Comparison of ENCODE assay signal across 9 cellular contexts in the genomic region with DNA sequence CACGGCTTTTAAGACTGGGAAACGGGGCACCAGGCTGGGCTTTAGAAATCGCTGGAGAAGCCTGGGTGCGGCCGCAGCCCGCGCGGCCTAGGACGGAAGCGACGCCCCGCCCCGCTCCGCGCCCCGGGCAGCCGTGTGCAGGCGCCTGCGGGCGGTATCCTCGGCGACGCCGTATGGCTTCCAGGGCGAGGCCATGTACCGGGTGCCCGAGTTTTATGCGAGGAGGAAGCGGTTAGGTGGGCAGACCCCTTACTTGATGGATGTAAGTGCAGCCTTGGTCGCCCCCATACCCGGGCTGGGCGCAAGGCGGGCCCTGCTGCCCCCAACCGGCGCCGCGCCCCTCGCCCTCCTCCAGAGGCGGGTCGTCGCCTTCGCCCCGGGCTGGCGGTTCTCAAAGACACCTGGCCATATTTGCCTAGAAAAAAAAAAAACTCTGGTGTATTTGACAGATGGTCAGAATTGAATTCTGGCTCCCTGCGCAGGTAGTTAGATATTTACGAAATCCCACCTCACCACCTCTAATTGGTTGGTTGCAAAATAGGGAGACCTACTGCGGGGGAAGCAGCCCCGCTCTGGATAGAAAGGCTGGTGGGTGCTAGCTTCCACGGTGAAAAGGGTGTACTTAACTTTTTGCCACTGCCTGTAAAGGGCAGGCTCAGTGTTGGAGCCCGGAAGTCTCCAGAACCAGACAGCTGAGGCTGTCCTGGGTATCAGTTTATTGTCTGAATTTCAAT. TPM values are rescaled to one million over a fixed set of nuclear protein-coding genes. Genes with fewer than 3 reads are reported as not detected.
DNase-seq lines count a peak whose midpoint lies in the region; ATAC-seq lines count a peak whose summit lies in the region.
"Had no signal": no experiment of that assay in that cellular context is flagged by ENCODE, and none has a peak within 500 bp of the region (broad histone marks: within the 10 kb centered on the region; RNA-seq: fewer than 3 reads in every experiment).

TSS of gene PPP1R36 (plus strand) at position 157 of the 734 bp plus-strand sequence. CDS start at position 194, 37 bp downstream.

- peaks cover 13% of the 10 kb centered on the region for H3K27me3 Mint-ChIP-seq in IgD-negative memory B cell

- H3K4me3 Mint-ChIP-seq in IgD-negative memory B cell, result peak within 1 kb of the TSS; percentile 73 to 93 (median 80)

- ATAC-seq in HG03342 (IDR thresholded peaks at IDR 0.05; ENCODE audit: unreplicated experiment), result no peak

- H3K9me3 Mint-ChIP-seq in IgD-negative memory B cell, result no peaks in the 10 kb centered on the region

- peak within 1 kb of the TSS in 1 of 3 donors; percentile 44 for H3K27ac Mint-ChIP-seq in IgD-negative memory B cell

- H3K9ac ChIP-seq in mucosa of rectum (ENCODE audit: low read depth in 1 of 2, low read length in 2 of 2), result peak within 1 kb of the TSS; percentile 71 to 79

- H3K36me3 ChIP-seq in effector memory CD4-positive, alpha-beta T cell (ENCODE audit: control insufficient read depth, insufficient read depth, low read length), result no peaks in the 10 kb centered on the region
- H3K36me3 ChIP-seq in mucosa of rectum (ENCODE audit: control insufficient read depth in 2 of 2, insufficient read depth in 2 of 2, low read length in 2 of 2), result no peaks in the 10 kb centered on the region

- peaks cover 14% of the 10 kb centered on the region for H3K4me1 ChIP-seq in effector memory CD4-positive, alpha-beta T cell (ENCODE audit: control insufficient read depth, insufficient read depth, low read length, poor library complexity, severe bottlenecking)
- peaks cover 0 to 21% of the 10 kb centered on the region in 2 donors for H3K4me1 ChIP-seq in mucosa of rectum (ENCODE audit: control insufficient read depth in 2 of 2, insufficient read depth in 2 of 2, low read length in 2 of 2)

- H3K4me3 ChIP-seq in effector memory CD4-positive, alpha-beta T cell (ENCODE audit: insufficient read depth, low read depth, low read length, poor library complexity, severe bottlenecking), result peak within 1 kb of the TSS; percentile 39
- peak within 1 kb of the TSS; percentile 63 to 67 for H3K4me3 ChIP-seq in mucosa of rectum (ENCODE audit: low read length in 2 of 2)

- H3K36me3 Mint-ChIP-seq in IgD-negative memory B cell, result no peaks in the 10 kb centered on the region

- H3K27me3 ChIP-seq in effector memory CD4-positive, alpha-beta T cell (replicated peaks; ENCODE audit: control insufficient read depth, insufficient read depth, low read length, poor library complexity, severe bottlenecking), result no peaks in the 10 kb centered on the region
- no peaks in the 10 kb centered on the region for H3K27me3 ChIP-seq in mucosa of rectum (ENCODE audit: control insufficient read depth in 2 of 2, insufficient read depth in 2 of 2, low read length in 2 of 2)

- no peak within 1 kb of the TSS for H3K27ac ChIP-seq in effector memory CD4-positive, alpha-beta T cell (ENCODE audit: insufficient read depth, low read length, poor library complexity, severe bottlenecking)
- peak within 1 kb of the TSS; percentile 84 to 86 for H3K27ac ChIP-seq in mucosa of rectum (ENCODE audit: low read depth in 2 of 2, low read length in 2 of 2)
- H3K27ac ChIP-seq in temporal lobe (ENCODE audit: low read depth, low read length), result peak within 1 kb of the TSS; percentile 39
- H3K27ac ChIP-seq: HL-60 had no signal

- H3K4me1 Mint-ChIP-seq in IgD-negative memory B cell, result peaks cover 0 to 7% (median 5%) of the 10 kb centered on the region in 3 donors

- H3K9me3 ChIP-seq in effector memory CD4-positive, alpha-beta T cell (ENCODE audit: control insufficient read depth, low read length), result no peaks in the 10 kb centered on the region
- no peaks in the 10 kb centered on the region for H3K9me3 ChIP-seq in mucosa of rectum (ENCODE audit: control insufficient read depth in 2 of 2, low read length in 2 of 2)

- peak; percentile 90 for DNase-seq in DMS 273 (lab: John Stamatoyannopoulos, UW; ENCODE audit: unreplicated experiment)
- peak; percentile 20 for DNase-seq in UCSD-AML1 (lab: John Stamatoyannopoulos, UW; ENCODE audit: unreplicated experiment)
- DNase-seq in effector memory CD4-positive, alpha-beta T cell, result peak in 2 of 3 donors; percentile 9 to 13
- DNase-seq in AG08396 (ENCODE audit: low spot score), result no peak

RNA-seq across cellular contexts. Expression of gene PPP1R36, which starts in this region (rescaled TPM):
- polyA plus RNA-seq in IgD-negative memory B cell, result not detected
- total RNA-seq in temporal lobe, result 0.49 TPM
